ENCODE assay signal across 17 cellular contexts in the genomic region with DNA sequence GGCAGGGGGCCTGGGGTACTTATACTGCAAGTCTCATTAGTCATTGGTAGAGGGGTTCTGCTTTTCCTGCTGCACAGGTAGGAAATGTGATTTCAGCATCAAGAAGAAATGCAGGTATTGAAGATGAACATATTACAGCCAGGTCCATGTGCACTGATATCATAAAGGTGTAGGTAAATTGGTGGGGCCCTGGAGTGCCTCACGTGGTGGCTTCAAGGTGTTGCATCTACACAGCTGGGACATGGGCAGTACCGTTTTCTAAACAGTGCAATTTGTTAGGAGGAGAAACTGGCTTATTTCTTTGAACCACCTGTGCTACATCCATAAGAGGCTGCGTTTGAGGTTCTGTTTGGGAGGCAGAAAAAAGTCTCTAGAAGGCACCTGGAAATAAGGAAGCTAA.
A peak's percentile ranks its signal among the peaks of the same experiment; 100 is the strongest.
DNase-seq lines count a peak whose midpoint lies in the region; ATAC-seq, FAIRE-seq and TF ChIP-seq lines count a peak whose summit lies in the region.
"Had no signal": no experiment of that assay in that cellular context is flagged by ENCODE, and none has a peak within 500 bp of the region (broad histone marks: within the 10 kb centered on the region; RNA-seq: fewer than 3 reads in every experiment).

No MANE protein-coding gene starts in this region.

- H2BK15ac ChIP-seq in H9 (ENCODE audit: low read depth, low read length): no peak overlapping the region
- H2BK15ac ChIP-seq in H1 (ENCODE audit: low read length): no peak overlapping the region

- H3K18ac ChIP-seq in H9 (ENCODE audit: insufficient read length, low read depth, low read length) (no peak overlapping the region), H1 (ENCODE audit: extremely low read depth, low read length) (no peak overlapping the region)

- intact Hi-C loops in OCI-LY7 (cut with micrococcal nuclease; ENCODE audit: unreplicated experiment): no loop called here

- no peak for ATAC-seq in GM21515 (IDR thresholded peaks at IDR 0.05; ENCODE audit: unreplicated experiment)
- ATAC-seq: CD8-positive, alpha-beta T cell; GM12878 had no signal

- WGBS in H9 (ENCODE audit: extremely low coverage, insufficient read length, low lambda C conversion rate): no CpG with 5 or more reads among the region's 3 CpGs
- WGBS in H1 (ENCODE audit: extremely low coverage in 1 of 2, insufficient coverage in 1 of 2, insufficient read length in 1 of 2, insufficient replicate concordance in 2 of 2, low coverage in 1 of 2, low lambda C conversion rate in 2 of 2, missing lambda C conversion rate in 1 of 2), 2 experiments: 68% methylated on average over 3 of the region's 3 CpGs; no CpG with 5 or more reads in 1 of the 2 experiments

- no peak overlapping the region for H2BK12ac ChIP-seq in H9 (ENCODE audit: insufficient read length, low read depth, low read length)
- H2BK12ac ChIP-seq in H1 (ENCODE audit: low read depth, low read length): no peak overlapping the region

- H2AFZ ChIP-seq in H9 (ENCODE audit: low read length) (no peak overlapping the region), OCI-LY7 (ENCODE audit: low read length) (no peak overlapping the region), H1 (ENCODE audit: low read length) (no peak overlapping the region)

- H4K8ac ChIP-seq in H9 (replicated peaks; ENCODE audit: insufficient read length, low read depth, low read length): no peak overlapping the region
- H4K8ac ChIP-seq in H1 (ENCODE audit: extremely low read depth, insufficient read depth, low read length): no peak overlapping the region

- no peak overlapping the region for H3K4me3 Mint-ChIP-seq in H9
- H3K4me3 Mint-ChIP-seq: CD4-positive, CD25-positive, alpha-beta regulatory T cell; CD8-positive, alpha-beta T cell; HFFc6 had no signal

- H2BK20ac ChIP-seq in H9 (ENCODE audit: low read depth, low read length, poor library complexity, severe bottlenecking) (no peak overlapping the region), H1 (ENCODE audit: low read length) (no peak overlapping the region)

- no peak overlapping the region for H4K91ac ChIP-seq in H9 (ENCODE audit: insufficient read length, low read depth, low read length)
- no peak overlapping the region for H4K91ac ChIP-seq in H1 (replicated peaks; ENCODE audit: insufficient read length, low read length)

- FAIRE-seq in H1 (lab: Jason Lieb, UNC): no peak
- FAIRE-seq in H54 (lab: Jason Lieb, UNC): no peak
- FAIRE-seq: GM12878 had no signal

- H4K20me1 ChIP-seq in H9 (ENCODE audit: control insufficient read depth, insufficient read depth, insufficient read length) (no peaks in the 10 kb centered on the region), OCI-LY7 (ENCODE audit: insufficient read depth, low read length) (no peaks in the 10 kb centered on the region), H1 (replicated peaks in 1 of 2; ENCODE audit: control insufficient read depth in 1 of 2, insufficient read depth in 2 of 2, low read length in 2 of 2) (no peaks in the 10 kb centered on the region)

- H3K4ac ChIP-seq in H9 (ENCODE audit: low read depth, low read length) (no peak overlapping the region), H1 (replicated peaks; ENCODE audit: insufficient read length, low read depth, low read length) (no peak overlapping the region)

- no peak overlapping the region for H3K27ac Mint-ChIP-seq in H9
- H3K27ac Mint-ChIP-seq: CD4-positive, CD25-positive, alpha-beta regulatory T cell; CD8-positive, alpha-beta T cell; HFFc6 had no signal

- peaks cover 0 to 5% (median 3%) of the 10 kb centered on the region in 3 experiments; a peak in 2 of 7 replicates for H3K36me3 Mint-ChIP-seq in H9 (ENCODE audit: insufficient read depth in 1 of 3, low read depth in 3 of 3)
- H3K36me3 Mint-ChIP-seq: CD4-positive, CD25-positive, alpha-beta regulatory T cell; CD8-positive, alpha-beta T cell had no signal

- H3K79me2 ChIP-seq in H9 (ENCODE audit: insufficient read depth, low read length): no peaks in the 10 kb centered on the region
- H3K79me2 ChIP-seq in OCI-LY7 (ENCODE audit: insufficient read depth, low read depth, low read length): no peaks in the 10 kb centered on the region
- no peaks in the 10 kb centered on the region for H3K79me2 ChIP-seq in H1 (ENCODE audit: control insufficient read depth in 1 of 2, insufficient read depth in 2 of 2, low read length in 2 of 2)

- TF ChIP-seq CTCF in H9 (conservative IDR thresholded peaks at IDR 0.05) (peak; percentile 50; the same call in 2 of the 3 replicates), OCI-LY7 (conservative IDR thresholded peaks at IDR 0.05; ENCODE audit: low read length) (peak; percentile 37; the same call in 1 of the 2 replicates), H1 (IDR thresholded peaks at IDR 0.05; ENCODE audit: control extremely low read depth in 1 of 3, insufficient read depth in 1 of 3, low read depth in 1 of 3, low read length in 3 of 3) (peak in 2 of 3 experiments; percentile 33 to 37; a peak in 2 of 4 replicates)

- H4K5ac ChIP-seq in H9 (ENCODE audit: insufficient read length, low read depth, low read length) (no peak overlapping the region), H1 (ENCODE audit: insufficient read length, low read depth, low read length) (no peak overlapping the region)

- H3K4me3 ChIP-seq in OCI-LY7 (ENCODE audit: low read depth, low read length, poor library complexity, severe bottlenecking) (no peak overlapping the region), H1 (ENCODE audit: extremely low read depth in 1 of 4, insufficient read depth in 2 of 4, low read depth in 3 of 4, low read length in 4 of 4) (no peak overlapping the region)
- H3K4me3 ChIP-seq: GM12878, HAP-1 had no signal

- H3K27me3 Mint-ChIP-seq in H9 (ENCODE audit: low read depth): peaks cover 10% of the 10 kb centered on the region
- H3K27me3 Mint-ChIP-seq: CD4-positive, CD25-positive, alpha-beta regulatory T cell had no signal

- TF ChIP-seq RAD21 in H1 (IDR thresholded peaks at IDR 0.05 in 1 of 2, conservative IDR thresholded peaks at IDR 0.05 in 1 of 2; ENCODE audit: low read depth in 2 of 2, low read length in 2 of 2): no peak; a peak in 1 of 4 replicates

- no peaks in the 10 kb centered on the region for H3K27me3 ChIP-seq in H9 (ENCODE audit: insufficient read depth, low read length)
- H3K27me3 ChIP-seq in H1 (replicated peaks in 1 of 4; ENCODE audit: control insufficient read depth in 3 of 4, extremely low read depth in 1 of 4, insufficient read depth in 3 of 4, low read length in 3 of 4): no peaks in the 10 kb centered on the region

- no peak overlapping the region for H2BK120ac ChIP-seq in H9 (ENCODE audit: low read depth, low read length, poor library complexity, severe bottlenecking)
- H2BK120ac ChIP-seq in H1 (replicated peaks; ENCODE audit: low read depth, low read length): no peak overlapping the region

- H3K9me3 ChIP-seq in H9 (ENCODE audit: control insufficient read depth, low read depth, low read length) (no peaks in the 10 kb centered on the region), OCI-LY7 (ENCODE audit: low read length) (no peaks in the 10 kb centered on the region), H1 (ENCODE audit: insufficient read depth in 2 of 2, low read depth in 1 of 2, low read length in 1 of 2) (no peaks in the 10 kb centered on the region; a peak in 1 of 4 replicates)
- H3K9me3 ChIP-seq: Caco-2, HAP-1 had no signal

- H3K14ac ChIP-seq in H9 (ENCODE audit: insufficient read depth, low read length): no peak overlapping the region
- H3K14ac ChIP-seq in H1 (ENCODE audit: insufficient read length): no peak overlapping the region

- TF ChIP-seq EP300 in H1 (IDR thresholded peaks at IDR 0.05; ENCODE audit: borderline replicate concordance in 1 of 2, low read depth in 2 of 2, low read length in 2 of 2): no peak

- no peak for TF ChIP-seq POLR2A in H1 (IDR thresholded peaks at IDR 0.05; ENCODE audit: control extremely low read depth in 1 of 2, low read depth in 2 of 2, low read length in 2 of 2)
- no peak for TF ChIP-seq POLR2A in H54 (IDR thresholded peaks at IDR 0.05; ENCODE audit: low read depth, low read length)

- no peak overlapping the region for H3K56ac ChIP-seq in H9 (ENCODE audit: insufficient read length, low read depth, low read length)
- no peak overlapping the region for H3K56ac ChIP-seq in H1 (replicated peaks; ENCODE audit: insufficient read length, low read depth, low read length)

- H3K4me2 ChIP-seq in H9 (ENCODE audit: insufficient read depth, insufficient read length, low read length): no peak overlapping the region
- H3K4me2 ChIP-seq in OCI-LY7 (ENCODE audit: low read length): no peak overlapping the region
- no peak overlapping the region for H3K4me2 ChIP-seq in H1 (ENCODE audit: insufficient read depth in 1 of 2, low read depth in 2 of 2, low read length in 2 of 2)

- H2BK5ac ChIP-seq in H9 (ENCODE audit: insufficient read length, low read length) (no peak overlapping the region), H1 (ENCODE audit: low read depth, low read length) (no peak overlapping the region)

- H3K4me1 ChIP-seq in H9 (ENCODE audit: insufficient read depth, low read length): 0 out of 2 replicates have a peak, but pooled peaks cover 2% of the 10 kb centered on the region
- no peaks in the 10 kb centered on the region for H3K4me1 ChIP-seq in OCI-LY7 (ENCODE audit: insufficient read depth, low read length, poor library complexity, severe bottlenecking)
- no peaks in the 10 kb centered on the region for H3K4me1 ChIP-seq in H1 (replicated peaks in 1 of 4; ENCODE audit: control insufficient read depth in 3 of 4, insufficient read depth in 4 of 4, low read length in 3 of 4)
- H3K4me1 ChIP-seq: Caco-2, HAP-1 had no signal

- no peaks in the 10 kb centered on the region for H3K23me2 ChIP-seq in H9 (ENCODE audit: insufficient read length, low read depth, low read length, poor library complexity, severe bottlenecking)
- peaks cover 2% of the 10 kb centered on the region; the same call in 1 of the 2 replicates for H3K23me2 ChIP-seq in H1 (ENCODE audit: low read depth, low read length)

- no peaks in the 10 kb centered on the region for H3K9me2 ChIP-seq in OCI-LY7 (ENCODE audit: insufficient read depth, low read length)

- no peak overlapping the region for H2AK5ac ChIP-seq in H9 (ENCODE audit: insufficient read length, low read length)
- no peak overlapping the region for H2AK5ac ChIP-seq in H1 (ENCODE audit: low read depth, low read length)

- peaks cover 0 to 2% of the 10 kb centered on the region in 2 experiments; a peak in 1 of 4 replicates for H3K4me1 Mint-ChIP-seq in H9
- H3K4me1 Mint-ChIP-seq: CD4-positive, CD25-positive, alpha-beta regulatory T cell had no signal

- BruUV-seq in OCI-LY7 (replicated peaks; lab: Mats Ljungman, UMichigan): no TSS peak

- POLR2A ChIA-PET in OCI-LY7 (lab: Charles Lee) (no interaction called here), H1 (lab: Charles Lee; ENCODE audit: partially characterized antibody) (no interaction called here)

- DNase-seq in H9 (no peak), OCI-LY7 (ENCODE audit: low spot score) (no peak), H1 (ENCODE audit: low read depth in 1 of 2, low spot score in 2 of 2) (no peak), H54 (ENCODE audit: insufficient read length, low spot score) (no peak), HuH-7 (ENCODE audit: low spot score) (no peak)
- DNase-seq in activated CD4-positive, alpha-beta T cell treated with anti-CD3 and anti-CD28 coated beads for 1 hour: no peak
- DNase-seq: Caco-2; CD4-positive, CD25-positive, alpha-beta regulatory T cell; CD8-positive, alpha-beta T cell; DMS153; EL; GDM1; GOT3; HFFc6 had no signal

- H3K9ac ChIP-seq in H9 (ENCODE audit: extremely low read depth, insufficient read length, low read length): no peak overlapping the region
- no peak overlapping the region for H3K9ac ChIP-seq in H1 (replicated peaks in 1 of 4; ENCODE audit: extremely low read depth in 1 of 4, low read depth in 3 of 4, low read length in 3 of 4)

- H3K23ac ChIP-seq in H9 (ENCODE audit: insufficient read length, low read depth, low read length) (no peak overlapping the region), H1 (ENCODE audit: insufficient read length) (no peak overlapping the region)

- peaks cover 6 to 9% of the 10 kb centered on the region in 2 experiments for H3K9me3 Mint-ChIP-seq in H9

- H3K27ac ChIP-seq in H9 (ENCODE audit: insufficient read length, low read depth, low read length) (no peak overlapping the region), OCI-LY7 (ENCODE audit: low read depth, low read length, poor library complexity, severe bottlenecking) (no peak overlapping the region), H1 (ENCODE audit: low read depth, low read length) (no peak overlapping the region)

- no peaks in the 10 kb centered on the region for H3K79me1 ChIP-seq in H9 (ENCODE audit: insufficient read depth, low read depth, low read length, poor library complexity, severe bottlenecking)
- no peaks in the 10 kb centered on the region for H3K79me1 ChIP-seq in H1 (ENCODE audit: low read depth, low read length)

- CTCF ChIA-PET in OCI-LY7 (lab: Charles Lee; ENCODE audit: unreplicated experiment): no interaction called here
- CTCF ChIA-PET in H1 (lab: Charles Lee; ENCODE audit: partially characterized antibody): interaction anchor here (0.6 to 2.6 kb wide), 10 partner anchors 8 to 356 kb away, joined by 3 to 10 read pairs (median 4); no protein-coding TSS in a partner anchor

- H3K36me3 ChIP-seq in OCI-LY7 (ENCODE audit: insufficient read depth, low read length) (no peaks in the 10 kb centered on the region), H1 (ENCODE audit: control insufficient read depth in 2 of 4, insufficient read depth in 4 of 4, low read length in 3 of 4) (no peaks in the 10 kb centered on the region)
- H3K36me3 ChIP-seq: HAP-1 had no signal

- no peak overlapping the region for H3T11ph ChIP-seq in H9 (ENCODE audit: low read length)
